14 cellular contexts compared by ENCODE assay signal in genomic region chr3:129673897-129674797, GRCh38.
DNase-seq lines count a peak whose midpoint lies in the region; ATAC-seq, FAIRE-seq and TF ChIP-seq lines count a peak whose summit lies in the region.
"Had no signal": no experiment of that assay in that cellular context is flagged by ENCODE, and none has a peak within 500 bp of the region (broad histone marks: within the 10 kb centered on the region; RNA-seq: fewer than 3 reads in every experiment).

No MANE protein-coding gene starts in this region.

- intact Hi-C loops in GM12878 (cut with micrococcal nuclease; ENCODE audit: unreplicated experiment): no loop called here
- intact Hi-C loops in right lobe of liver (cut with DNase I): no loop called here

- FAIRE-seq in GM12878 (lab: Jason Lieb, UNC): no peak
- FAIRE-seq: TTC549 had no signal

- TF ChIP-seq CTCF in GM12878 (IDR thresholded peaks at IDR 0.05 in 2 of 3, conservative IDR thresholded peaks at IDR 0.05 in 1 of 3; ENCODE audit: control insufficient read depth in 2 of 3, extremely low read depth in 1 of 3, insufficient read depth in 1 of 3, low read depth in 3 of 3, low read length in 3 of 3) (no peak), right lobe of liver (IDR thresholded peaks at IDR 0.05) (no peak), type B pancreatic cell (conservative IDR thresholded peaks at IDR 0.05) (no peak)

- DNase-seq in NCI-H1417 (lab: John Stamatoyannopoulos, UW): peak in 2 of 3 experiments; percentile 8 to 45
- DNase-seq in NCI-H1417 treated with DMSO at 0.1 percent for 48 hours (lab: John Stamatoyannopoulos, UW): no peak
- DNase-seq in GM12878 (ENCODE audit: low read depth, low spot score): no peak
- no peak for DNase-seq in right lobe of liver
- DNase-seq in type B pancreatic cell (ENCODE audit: extremely low spot score, unreplicated experiment): no peak
- DNase-seq in natural killer cell treated with Interleukin-12 subunit alpha and Interleukin-12 subunit beta and Interleukin-15 and Interleukin-18, amount 100 ng/mL, for 72 hours (ENCODE audit: low spot score): no peak
- no peak for DNase-seq in NCI-H1930 (lab: John Stamatoyannopoulos, UW)
- DNase-seq: activated CD4-positive, alpha-beta T cell treated with anti-CD3 and anti-CD28 coated beads, Interleukin-2, amount 50 U/mL, for 48 hours; CD4-positive, alpha-beta T cell; effector CD8-positive, alpha-beta T cell; MG63; NCI-H2081 treated with DMSO at 0.1 percent for 48 hours had no signal

- no TSS peak for BruUV-seq in GM12878 (replicated peaks; lab: Mats Ljungman, UMichigan)

- peak; percentile 63 for ATAC-seq in GM12878
- ATAC-seq in right lobe of liver: peak; percentile 70 to 89 (median 85)
- ATAC-seq in natural killer cell treated with Interleukin-12 subunit alpha and Interleukin-12 subunit beta and Interleukin-15 and Interleukin-18, amount 100 ng/mL, for 72 hours: no peak
- ATAC-seq in HG03196 (IDR thresholded peaks at IDR 0.05; ENCODE audit: unreplicated experiment): no peak

- H3K9me3 ChIP-seq in GM12878 (replicated peaks; ENCODE audit: control insufficient read depth, insufficient read depth, low read length) (no peaks in the 10 kb centered on the region), right lobe of liver (no peaks in the 10 kb centered on the region)
- H3K9me3 ChIP-seq: MG63 had no signal

- no peak for TF ChIP-seq EP300 in GM12878 (IDR thresholded peaks at IDR 0.05; ENCODE audit: borderline replicate concordance in 1 of 2, control insufficient read depth in 1 of 2, low read depth in 2 of 2, low read length in 2 of 2)

- H3K4me1 Mint-ChIP-seq in type B pancreatic cell (ENCODE audit: unreplicated experiment): peaks cover 3% of the 10 kb centered on the region
- no peaks in the 10 kb centered on the region for H3K4me1 Mint-ChIP-seq in natural killer cell treated with Interleukin-12 subunit alpha and Interleukin-12 subunit beta and Interleukin-15 and Interleukin-18, amount 100 ng/mL, for 72 hours (ENCODE audit: low read depth in 2 of 2)

- H3K4me2 ChIP-seq in GM12878 (ENCODE audit: control insufficient read depth, insufficient read depth): no peak overlapping the region

- H4K20me1 ChIP-seq in GM12878 (ENCODE audit: control insufficient read depth, insufficient read depth): no peaks in the 10 kb centered on the region

- in situ Hi-C loops in GM12878 (cut with MboI): no loop called here

- SMC1A ChIA-PET in GM12878 (lab: Charles Lee; ENCODE audit: uncharacterized antibody, unreplicated experiment): interaction anchor here (0.7 to 1.9 kb wide), 12 partner anchors 8 to 184 kb away, joined by 3 to 5 read pairs (median 4); no protein-coding TSS in a partner anchor

- H3K36me3 ChIP-seq in GM12878 (ENCODE audit: control insufficient read depth in 2 of 2, insufficient read depth in 2 of 2, low read length in 1 of 2) (peaks cover 0 to 9% of the 10 kb centered on the region in 2 experiments; a peak in 2 of 4 replicates), right lobe of liver (peaks cover 0 to 17% (median 9%) of the 10 kb centered on the region in 4 donors)

- TF ChIP-seq POLR2A in GM12878 (IDR thresholded peaks at IDR 0.05; ENCODE audit: low read depth, low read length) (no peak), right lobe of liver (IDR thresholded peaks at IDR 0.05) (no peak)

- H3K9ac ChIP-seq in GM12878 (ENCODE audit: control insufficient read depth, insufficient read depth, low read length): no peak overlapping the region

- H3K4me3 Mint-ChIP-seq in type B pancreatic cell: no peak overlapping the region
- H3K4me3 Mint-ChIP-seq in natural killer cell treated with Interleukin-12 subunit alpha and Interleukin-12 subunit beta and Interleukin-15 and Interleukin-18, amount 100 ng/mL, for 72 hours: no peak overlapping the region
- H3K4me3 Mint-ChIP-seq: CD4-positive, alpha-beta T cell had no signal

- no peaks in the 10 kb centered on the region for H3K27me3 Mint-ChIP-seq in type B pancreatic cell
- no peaks in the 10 kb centered on the region for H3K27me3 Mint-ChIP-seq in natural killer cell treated with Interleukin-12 subunit alpha and Interleukin-12 subunit beta and Interleukin-15 and Interleukin-18, amount 100 ng/mL, for 72 hours
- H3K27me3 Mint-ChIP-seq: CD4-positive, alpha-beta T cell had no signal

- WGBS in GM12878 (ENCODE audit: insufficient coverage, insufficient replicate concordance, low lambda C conversion rate, missing lambda C conversion rate): 51% methylated on average over 5 of the region's 5 CpGs
- 45% methylated on average over 5 of the region's 5 CpGs for WGBS in right lobe of liver (ENCODE audit: insufficient coverage, low coverage, low lambda C conversion rate, missing lambda C conversion rate)

- H3K79me2 ChIP-seq in GM12878 (ENCODE audit: control insufficient read depth, insufficient read depth, low read length): no peaks in the 10 kb centered on the region

- H3K27me3 ChIP-seq in GM12878 (replicated peaks in 1 of 2; ENCODE audit: control insufficient read depth in 2 of 2, insufficient read depth in 2 of 2, low read length in 1 of 2): no peaks in the 10 kb centered on the region
- no peaks in the 10 kb centered on the region for H3K27me3 ChIP-seq in right lobe of liver
- H3K27me3 ChIP-seq: MG63 had no signal

- no peak overlapping the region for H3K4me3 ChIP-seq in GM12878
- H3K4me3 ChIP-seq in right lobe of liver: no peak overlapping the region
- H3K4me3 ChIP-seq: MG63 had no signal

- RAD21 ChIA-PET in GM12878 (lab: Charles Lee; ENCODE audit: unreplicated experiment): interaction anchor here (1.1 to 2.1 kb wide), 4 partner anchors 9 to 17 kb away, joined by 3 to 5 read pairs (median 4); no protein-coding TSS in a partner anchor

- H3K27ac ChIP-seq in GM12878 (ENCODE audit: control insufficient read depth, insufficient read depth): no peak overlapping the region
- H3K27ac ChIP-seq in right lobe of liver: peak overlapping the region in 2 of 3 donors; percentile 30 to 41

- H2AFZ ChIP-seq in GM12878 (ENCODE audit: control insufficient read depth, low read depth, low read length): no peak overlapping the region

- POLR2A ChIA-PET in GM12878 (lab: Charles Lee): interaction anchor here (0.6 to 2.9 kb wide), 5 partner anchors 11 to 419 kb away, joined by 3 to 11 read pairs (median 3); no protein-coding TSS in a partner anchor

- peaks cover 4% of the 10 kb centered on the region; the same call in 1 of the 2 replicates for H3K4me1 ChIP-seq in GM12878 (ENCODE audit: control insufficient read depth, insufficient read depth, low read length)
- peaks cover 0 to 28% (median under 1%) of the 10 kb centered on the region in 4 donors for H3K4me1 ChIP-seq in right lobe of liver

- H3K36me3 Mint-ChIP-seq in type B pancreatic cell: peaks cover 18% of the 10 kb centered on the region
- H3K36me3 Mint-ChIP-seq in natural killer cell treated with Interleukin-12 subunit alpha and Interleukin-12 subunit beta and Interleukin-15 and Interleukin-18, amount 100 ng/mL, for 72 hours: no peaks in the 10 kb centered on the region

- peak overlapping the region; percentile 71 for H3K27ac Mint-ChIP-seq in type B pancreatic cell
- H3K27ac Mint-ChIP-seq in natural killer cell treated with Interleukin-12 subunit alpha and Interleukin-12 subunit beta and Interleukin-15 and Interleukin-18, amount 100 ng/mL, for 72 hours: no peak overlapping the region
- H3K27ac Mint-ChIP-seq: CD4-positive, alpha-beta T cell had no signal

- CTCF ChIA-PET in GM12878 (lab: Yijun Ruan, JAX): interaction anchor here (0.7 to 4.0 kb wide), 13 partner anchors 8 to 184 kb away, joined by 3 to 18 read pairs (median 4); no protein-coding TSS in a partner anchor

- no peaks in the 10 kb centered on the region for H3K9me3 Mint-ChIP-seq in type B pancreatic cell
- no peaks in the 10 kb centered on the region for H3K9me3 Mint-ChIP-seq in natural killer cell treated with Interleukin-12 subunit alpha and Interleukin-12 subunit beta and Interleukin-15 and Interleukin-18, amount 100 ng/mL, for 72 hours
- H3K9me3 Mint-ChIP-seq: CD4-positive, alpha-beta T cell had no signal

- TF ChIP-seq RAD21 in GM12878 (IDR thresholded peaks at IDR 0.05; ENCODE audit: insufficient read depth, low read depth, low read length): no peak

TF ChIP-seq in GM12878, 131 proteins besides CTCF, POLR2A, EP300 and RAD21 (continues in another document):
- TF ChIP-seq CHD2 (IDR thresholded peaks at IDR 0.05; ENCODE audit: borderline replicate concordance, low read depth, low read length) (no peak), BRCA1 (IDR thresholded peaks at IDR 0.05; ENCODE audit: low read depth, low read length) (no peak)
- TF ChIP-seq, protein P1, sequence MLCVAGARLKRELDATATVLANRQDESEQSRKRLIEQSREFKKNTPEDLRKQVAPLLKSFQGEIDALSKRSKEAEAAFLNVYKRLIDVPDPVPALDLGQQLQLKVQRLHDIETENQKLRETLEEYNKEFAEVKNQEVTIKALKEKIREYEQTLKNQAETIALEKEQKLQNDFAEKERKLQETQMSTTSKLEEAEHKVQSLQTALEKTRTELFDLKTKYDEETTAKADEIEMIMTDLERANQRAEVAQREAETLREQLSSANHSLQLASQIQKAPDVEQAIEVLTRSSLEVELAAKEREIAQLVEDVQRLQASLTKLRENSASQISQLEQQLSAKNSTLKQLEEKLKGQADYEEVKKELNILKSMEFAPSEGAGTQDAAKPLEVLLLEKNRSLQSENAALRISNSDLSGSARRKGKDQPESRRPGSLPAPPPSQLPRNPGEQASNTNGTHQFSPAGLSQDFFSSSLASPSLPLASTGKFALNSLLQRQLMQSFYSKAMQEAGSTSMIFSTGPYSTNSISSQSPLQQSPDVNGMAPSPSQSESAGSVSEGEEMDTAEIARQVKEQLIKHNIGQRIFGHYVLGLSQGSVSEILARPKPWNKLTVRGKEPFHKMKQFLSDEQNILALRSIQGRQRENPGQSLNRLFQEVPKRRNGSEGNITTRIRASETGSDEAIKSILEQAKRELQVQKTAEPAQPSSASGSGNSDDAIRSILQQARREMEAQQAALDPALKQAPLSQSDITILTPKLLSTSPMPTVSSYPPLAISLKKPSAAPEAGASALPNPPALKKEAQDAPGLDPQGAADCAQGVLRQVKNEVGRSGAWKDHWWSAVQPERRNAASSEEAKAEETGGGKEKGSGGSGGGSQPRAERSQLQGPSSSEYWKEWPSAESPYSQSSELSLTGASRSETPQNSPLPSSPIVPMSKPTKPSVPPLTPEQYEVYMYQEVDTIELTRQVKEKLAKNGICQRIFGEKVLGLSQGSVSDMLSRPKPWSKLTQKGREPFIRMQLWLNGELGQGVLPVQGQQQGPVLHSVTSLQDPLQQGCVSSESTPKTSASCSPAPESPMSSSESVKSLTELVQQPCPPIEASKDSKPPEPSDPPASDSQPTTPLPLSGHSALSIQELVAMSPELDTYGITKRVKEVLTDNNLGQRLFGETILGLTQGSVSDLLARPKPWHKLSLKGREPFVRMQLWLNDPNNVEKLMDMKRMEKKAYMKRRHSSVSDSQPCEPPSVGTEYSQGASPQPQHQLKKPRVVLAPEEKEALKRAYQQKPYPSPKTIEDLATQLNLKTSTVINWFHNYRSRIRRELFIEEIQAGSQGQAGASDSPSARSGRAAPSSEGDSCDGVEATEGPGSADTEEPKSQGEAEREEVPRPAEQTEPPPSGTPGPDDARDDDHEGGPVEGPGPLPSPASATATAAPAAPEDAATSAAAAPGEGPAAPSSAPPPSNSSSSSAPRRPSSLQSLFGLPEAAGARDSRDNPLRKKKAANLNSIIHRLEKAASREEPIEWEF (IDR thresholded peaks at IDR 0.05; ENCODE audit: insufficient replicate concordance, low read depth, low read length): no peak

Comparison
In these comparisons a context has a peak if more than half of its experiments do, and no peak if none do; other contexts are left out.
1. DNase-seq: peak in NCI-H1417 (2 of 3); none in NCI-H1417 treated with DMSO at 0.1 percent for 48 hours (single experiment), GM12878 (single experiment), right lobe of liver (0 of 3), type B pancreatic cell (single experiment), natural killer cell treated with Interleukin-12 subunit alpha and Interleukin-12 subunit beta and Interleukin-15 and Interleukin-18, amount 100 ng/mL, for 72 hours (single experiment) and NCI-H1930 (0 of 2).
2. ATAC-seq: peak in GM12878 (single experiment) and right lobe of liver (4 of 4); none in natural killer cell treated with Interleukin-12 subunit alpha and Interleukin-12 subunit beta and Interleukin-15 and Interleukin-18, amount 100 ng/mL, for 72 hours (0 of 2) and HG03196 (single experiment).